8 cellular contexts compared by ENCODE assay signal in the genomic region with DNA sequence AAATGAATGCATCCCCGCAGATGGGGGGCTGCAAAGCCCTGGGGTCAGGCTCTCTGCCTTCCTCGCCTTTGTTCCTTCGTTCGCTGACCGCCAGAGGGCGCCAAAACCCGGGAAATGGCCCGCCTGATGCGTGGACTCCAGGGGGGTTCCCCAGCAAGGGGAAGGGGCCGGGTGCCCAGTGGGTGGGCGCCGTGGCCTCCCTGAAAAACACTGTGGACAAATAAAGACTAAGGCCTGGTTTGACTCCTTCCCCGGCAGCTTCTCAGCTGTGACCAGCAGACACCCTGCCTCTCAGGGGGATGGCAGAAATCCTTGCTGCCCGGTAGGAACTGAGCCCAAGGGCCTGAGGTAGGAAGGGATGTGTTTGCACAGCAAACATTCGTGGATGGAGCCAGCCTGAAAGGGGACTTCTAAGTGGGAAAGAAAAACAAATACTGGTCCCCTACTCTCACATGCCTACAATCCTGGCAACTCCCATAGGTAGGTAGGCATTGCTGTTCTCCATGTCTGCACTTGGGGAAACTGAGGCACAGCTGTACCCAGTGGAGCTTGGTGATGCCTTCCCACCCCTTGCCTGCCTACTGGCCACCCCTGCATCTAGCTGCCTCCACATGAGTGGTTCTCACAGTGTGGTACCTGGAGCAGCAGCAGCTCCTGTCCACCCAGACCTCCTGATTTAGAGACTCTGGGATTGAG. TPM values are rescaled to one million over a fixed set of nuclear protein-coding genes. Genes with fewer than 3 reads are reported as not detected.
DNase-seq lines count a peak whose midpoint lies in the region; ATAC-seq and TF ChIP-seq lines count a peak whose summit lies in the region.

No MANE protein-coding gene starts in this region.

- peaks cover 8% of the 10 kb centered on the region; the same call in 1 of the 2 replicates for H3F3A ChIP-seq in PC-9 (ENCODE audit: insufficient read depth, low read depth)

- H3K4me3 Mint-ChIP-seq in activated T-helper 17 cell treated with anti-CD3 and anti-CD28 coated beads, Interleukin-2, amount 50 U/mL, for 72 hours, result no peak overlapping the region

- TF ChIP-seq CTCF in PC-9 (conservative IDR thresholded peaks at IDR 0.05) (peak; percentile 99), retinal pigment epithelial cell (conservative IDR thresholded peaks at IDR 0.05; ENCODE audit: low read depth, low read length) (peak; percentile 82)

- H2AFZ ChIP-seq in PC-9, result no peak overlapping the region

- no peaks in the 10 kb centered on the region for H3K9me3 Mint-ChIP-seq in activated T-helper 17 cell treated with anti-CD3 and anti-CD28 coated beads, Interleukin-2, amount 50 U/mL, for 72 hours

- intact Hi-C loops in PC-9 (cut with micrococcal nuclease; ENCODE audit: unreplicated experiment), result loop anchor here (1.0 to 5.0 kb wide), 2 partner anchors 219 to 429 kb away; a partner anchor contains a TSS

- no peak overlapping the region for H3K27ac Mint-ChIP-seq in activated T-helper 17 cell treated with anti-CD3 and anti-CD28 coated beads, Interleukin-2, amount 50 U/mL, for 72 hours

- H3K4me3 ChIP-seq in PC-9, result no peak overlapping the region
- H3K4me3 ChIP-seq in retinal pigment epithelial cell (ENCODE audit: low read length), result no peak overlapping the region

- peaks cover 11% of the 10 kb centered on the region for H3K4me1 Mint-ChIP-seq in activated T-helper 17 cell treated with anti-CD3 and anti-CD28 coated beads, Interleukin-2, amount 50 U/mL, for 72 hours

- H3K36me3 Mint-ChIP-seq in activated T-helper 17 cell treated with anti-CD3 and anti-CD28 coated beads, Interleukin-2, amount 50 U/mL, for 72 hours (ENCODE audit: low read depth), result no peaks in the 10 kb centered on the region

- H4K20me1 ChIP-seq in PC-9 (ENCODE audit: insufficient read depth), result no peaks in the 10 kb centered on the region

- no peak overlapping the region for H3K27ac ChIP-seq in PC-9

- H3K27me3 ChIP-seq in PC-9 (ENCODE audit: insufficient read depth, low read depth), result no peaks in the 10 kb centered on the region

- H3K27me3 Mint-ChIP-seq in activated T-helper 17 cell treated with anti-CD3 and anti-CD28 coated beads, Interleukin-2, amount 50 U/mL, for 72 hours, result no peaks in the 10 kb centered on the region

- no peaks in the 10 kb centered on the region for H3K79me2 ChIP-seq in PC-9 (ENCODE audit: low read depth)

- DNase-seq in NOMO-1 treated with DMSO at 0.1 percent for 48 hours (lab: John Stamatoyannopoulos, UW; ENCODE audit: unreplicated experiment) (peak; percentile 5), NOMO-1 (lab: John Stamatoyannopoulos, UW; ENCODE audit: unreplicated experiment in 2 of 2) (no peak), PC-9 (peak in 1 of 2 experiments; percentile 55), foreskin melanocyte (peak; percentile 28), retinal pigment epithelial cell (ENCODE audit: low read depth) (no peak), SKM-1 (lab: John Stamatoyannopoulos, UW; ENCODE audit: unreplicated experiment) (no peak)

- ATAC-seq in activated T-helper 17 cell treated with anti-CD3 and anti-CD28 coated beads, Interleukin-2, amount 50 U/mL, for 72 hours (replicated peaks), result peak; percentile 50
- ATAC-seq in GM18873 (IDR thresholded peaks at IDR 0.05; ENCODE audit: low FRiP score, unreplicated experiment), result no peak

- peaks cover 14% of the 10 kb centered on the region for H3K4me1 ChIP-seq in PC-9 (replicated peaks; ENCODE audit: insufficient read depth)

- BruUV-seq in PC-9 (replicated peaks; lab: Mats Ljungman, UMichigan), result no TSS peak

- POLR2A ChIA-PET in PC-9 (lab: Charles Lee; ENCODE audit: unreplicated experiment), result no interaction called here

- no peaks in the 10 kb centered on the region for H3K36me3 ChIP-seq in PC-9 (ENCODE audit: low read depth)

- H3K9me2 ChIP-seq in PC-9 (ENCODE audit: insufficient read depth), result no peaks in the 10 kb centered on the region

- H3K9me3 ChIP-seq in PC-9 (ENCODE audit: insufficient read depth, low read depth), result no peaks in the 10 kb centered on the region

- peak overlapping the region; percentile 50; the same call in 1 of the 2 replicates for H3K4me2 ChIP-seq in PC-9

- CTCF ChIA-PET in PC-9 (lab: Charles Lee), result interaction anchor here (0.6 kb wide), 1 partner anchor 62 kb away, joined by 3 read pairs; no protein-coding TSS in a partner anchor

RNA-seq across cellular contexts. Expression of a gene that starts 57.7 kb away (rescaled TPM):
- total RNA-seq in PC-9 (2021), result 10.3 and 18.4 TPM in 2 replicates
- 10 to 100 TPM; 18.3 to 24.6 TPM for total RNA-seq in activated T-helper 17 cell treated with anti-CD3 and anti-CD28 coated beads, Interleukin-2, amount 50 U/mL, for 72 hours

Comparison
In these comparisons a context has a peak if more than half of its experiments do, and no peak if none do; other contexts are left out.
1. DNase-seq: peak in NOMO-1 treated with DMSO at 0.1 percent for 48 hours (single experiment) and foreskin melanocyte (single experiment); none in NOMO-1 (0 of 2), retinal pigment epithelial cell (single experiment) and SKM-1 (single experiment).